In genomic region chr5:54517512-54518145, GRCh38 we compare ENCODE assay signal across 8 cellular contexts. TPM values are rescaled to one million over a fixed set of nuclear protein-coding genes. Genes with fewer than 3 reads are reported as not detected.
DNase-seq lines count a peak whose midpoint lies in the region; ATAC-seq and TF ChIP-seq lines count a peak whose summit lies in the region.

Gene SNX18, plus strand, starts transcription at chr5:54517759. Its CDS starts 194 bp downstream, at chr5:54517953.

- H3K9ac ChIP-seq in mucosa of stomach (ENCODE audit: low read length): peak within 1 kb of the TSS; percentile 86

- peak within 1 kb of the TSS; percentile 81 for H3K4me3 ChIP-seq in epithelial cell of proximal tubule (ENCODE audit: low read depth, low read length)
- H3K4me3 ChIP-seq in mucosa of stomach (ENCODE audit: low read length): peak within 1 kb of the TSS; percentile 71

- H3K4me1 ChIP-seq in mucosa of stomach (ENCODE audit: control insufficient read depth, insufficient read depth, low read length): peaks cover 26% of the 10 kb centered on the region

- no peaks in the 10 kb centered on the region for H3K27me3 ChIP-seq in mucosa of stomach (ENCODE audit: control insufficient read depth, insufficient read depth, low read length)

- peak; percentile 68 for DNase-seq in DMS 273 treated with DMSO at 0.1 percent for 48 hours (lab: John Stamatoyannopoulos, UW)
- peak; percentile 69 for DNase-seq in HuH-7 (ENCODE audit: low spot score)
- DNase-seq in OCI-M1 (lab: John Stamatoyannopoulos, UW): peak; percentile 94
- peak; percentile 82 for DNase-seq in activated T-cell treated with anti-CD3 and anti-CD28 coated beads for 4 hours
- DNase-seq in epithelial cell of proximal tubule (ENCODE audit: low read depth): peak; percentile 46
- DNase-seq in stimulated activated CD8-positive, alpha-beta memory T cell treated with anti-CD3 and anti-CD28 coated beads, Interleukin-4, amount 100 ng/mL, for 48 hours: peak; percentile 89

- no peaks in the 10 kb centered on the region for H3K36me3 ChIP-seq in mucosa of stomach (ENCODE audit: control insufficient read depth, insufficient read depth, low read length)

- TF ChIP-seq CTCF in epithelial cell of proximal tubule (conservative IDR thresholded peaks at IDR 0.05; ENCODE audit: low read depth, low read length): peak; percentile 90

- peak; percentile 97 for ATAC-seq in GM21515 (IDR thresholded peaks at IDR 0.05; ENCODE audit: unreplicated experiment)

- no peaks in the 10 kb centered on the region for H3K9me3 ChIP-seq in mucosa of stomach (ENCODE audit: control insufficient read depth, low read length)

RNA-seq across cellular contexts. Expression of gene SNX18, which starts in this region (rescaled TPM):
- total RNA-seq in epithelial cell of proximal tubule: 14.9 and 15.3 TPM in 2 replicates

Comparison
In these comparisons a context has a peak if more than half of its experiments do, and no peak if none do; other contexts are left out.
1. Peak in every context shown above with its lines: DNase-seq, ATAC-seq and H3K4me3 ChIP-seq.